Comparison of ENCODE assay signal across 10 cellular contexts in the genomic region with DNA sequence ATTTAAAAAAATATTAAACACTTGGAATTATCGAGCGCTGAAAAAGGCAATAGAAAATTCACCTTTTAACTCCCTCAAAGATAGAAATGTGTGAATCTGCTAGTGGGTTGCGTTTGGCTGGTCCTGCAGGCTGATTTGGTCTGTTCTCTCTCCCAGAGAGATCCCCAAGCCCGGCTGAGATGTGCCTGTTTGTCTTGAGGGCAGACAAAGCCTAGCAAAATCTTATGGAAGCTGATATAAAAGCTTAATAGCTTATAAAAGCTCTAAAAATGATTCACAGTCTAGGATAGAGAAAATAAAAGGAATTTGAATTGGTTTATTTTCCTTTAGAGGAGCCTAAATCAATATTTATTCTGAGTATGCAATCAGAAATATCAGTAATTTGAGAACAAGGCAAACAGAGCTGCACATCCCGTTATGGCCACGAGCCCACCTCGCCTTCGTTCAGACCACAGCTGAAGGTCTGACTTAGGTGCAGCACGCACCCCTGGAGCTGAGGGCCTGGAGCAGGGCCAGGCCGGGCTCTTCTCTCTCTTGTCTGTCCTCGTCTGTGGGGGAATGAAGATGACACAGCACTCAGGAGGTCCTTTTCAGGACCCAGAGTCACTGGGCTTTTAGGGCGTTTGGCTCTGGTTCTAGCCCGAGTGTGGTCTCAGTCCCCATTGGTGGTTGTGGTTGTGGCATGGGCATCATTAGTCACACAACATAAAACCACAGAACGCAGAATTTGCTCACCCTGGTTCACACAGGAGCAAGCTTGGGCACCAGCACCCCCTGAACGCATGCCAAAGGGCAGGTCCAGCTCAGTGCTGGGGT. TPM values are rescaled to one million over a fixed set of nuclear protein-coding genes. Genes with fewer than 3 reads are reported as not detected.
DNase-seq lines count a peak whose midpoint lies in the region; ATAC-seq and TF ChIP-seq lines count a peak whose summit lies in the region.
"Had no signal": no experiment of that assay in that cellular context is flagged by ENCODE, and none has a peak within 500 bp of the region (broad histone marks: within the 10 kb centered on the region; RNA-seq: fewer than 3 reads in every experiment).

No MANE protein-coding gene starts in this region.

- H3K9me3 Mint-ChIP-seq in endodermal cell (peaks cover 2% of the 10 kb centered on the region), HFFc6 (peaks cover 37% of the 10 kb centered on the region; the same call in 1 of the 2 replicates)

- no peak overlapping the region for H2AFZ ChIP-seq in smooth muscle cell (ENCODE audit: low read depth)

- H3K27me3 Mint-ChIP-seq in endodermal cell (ENCODE audit: insufficient read depth) (no peaks in the 10 kb centered on the region), HFFc6 (ENCODE audit: insufficient read depth) (peaks cover 9% of the 10 kb centered on the region)

- H3K4me1 ChIP-seq in endodermal cell (ENCODE audit: control insufficient read depth, insufficient read depth, low read length) = peaks cover 23% of the 10 kb centered on the region
- H3K4me1 ChIP-seq in smooth muscle cell (ENCODE audit: low read depth) = peaks cover 46% of the 10 kb centered on the region

- WGBS in endodermal cell (ENCODE audit: insufficient coverage in 1 of 2, insufficient read length in 1 of 2), 2 experiments = 93 to 94% methylated on average over 10 to 15 of the region's 15 CpGs
- 61% methylated on average over 15 of the region's 15 CpGs for WGBS in smooth muscle cell (ENCODE audit: low lambda C conversion rate)

- H3K4me1 Mint-ChIP-seq in endodermal cell (peaks cover 45% of the 10 kb centered on the region), HFFc6 (ENCODE audit: low read depth) (no peaks in the 10 kb centered on the region)

- H3K36me3 Mint-ChIP-seq in endodermal cell (ENCODE audit: low read depth) = peaks cover 22% of the 10 kb centered on the region
- H3K36me3 Mint-ChIP-seq in HFFc6 (ENCODE audit: low read depth) = no peaks in the 10 kb centered on the region

- no peak for TF ChIP-seq CTCF in endodermal cell (conservative IDR thresholded peaks at IDR 0.05)
- no peak for TF ChIP-seq CTCF in smooth muscle cell (IDR thresholded peaks at IDR 0.05; ENCODE audit: borderline replicate concordance, insufficient read depth, poor library complexity, severe bottlenecking)
- TF ChIP-seq CTCF in HFFc6 (IDR thresholded peaks at IDR 0.05) = no peak

- H3K4me3 Mint-ChIP-seq in endodermal cell = no peak overlapping the region
- H3K4me3 Mint-ChIP-seq in HFFc6 = no peak overlapping the region

- H3K9me3 ChIP-seq in endodermal cell (ENCODE audit: control insufficient read depth, low read length) (no peaks in the 10 kb centered on the region), smooth muscle cell (replicated peaks; ENCODE audit: low read depth) (no peaks in the 10 kb centered on the region)

- DNase-seq in NCI-H345 (lab: John Stamatoyannopoulos, UW) = peak; percentile 40
- no peak for DNase-seq in NCI-H345 treated with DMSO at 0.1 percent for 48 hours (lab: John Stamatoyannopoulos, UW; ENCODE audit: unreplicated experiment)
- peak; percentile 55 for DNase-seq in NCI-H2196 treated with DMSO at 0.1 percent for 48 hours (lab: John Stamatoyannopoulos, UW; ENCODE audit: unreplicated experiment)
- no peak for DNase-seq in endodermal cell
- no peak for DNase-seq in smooth muscle cell (lab: John Stamatoyannopoulos, UW; ENCODE audit: unreplicated experiment)
- DNase-seq in occipital lobe (lab: John Stamatoyannopoulos, UW) = no peak
- no peak for DNase-seq in HFFc6
- DNase-seq: Karpas-422 had no signal

- peaks cover 20% of the 10 kb centered on the region for H3K36me3 ChIP-seq in endodermal cell (ENCODE audit: control insufficient read depth, insufficient read depth, low read length)
- no peaks in the 10 kb centered on the region for H3K36me3 ChIP-seq in smooth muscle cell (ENCODE audit: low read depth)

- no peak overlapping the region for H3K4me3 ChIP-seq in endodermal cell (ENCODE audit: low read length)
- no peak overlapping the region for H3K4me3 ChIP-seq in smooth muscle cell

- H3K9ac ChIP-seq in endodermal cell (ENCODE audit: extremely low read depth, low read length, poor library complexity, severe bottlenecking) (no peak overlapping the region), smooth muscle cell (ENCODE audit: low read depth) (peak overlapping the region; percentile 6)

- peak overlapping the region; percentile 6 for H3K27ac ChIP-seq in endodermal cell (ENCODE audit: low read depth, low read length)
- H3K27ac ChIP-seq in smooth muscle cell (ENCODE audit: low read depth) = peak overlapping the region; percentile 81

- H3K4me2 ChIP-seq in smooth muscle cell = peak overlapping the region; percentile 69

- H3K27ac Mint-ChIP-seq in endodermal cell (no peak overlapping the region), HFFc6 (no peak overlapping the region)

- no peaks in the 10 kb centered on the region for H3K79me2 ChIP-seq in smooth muscle cell (ENCODE audit: low read depth)

- H3K27me3 ChIP-seq in endodermal cell (ENCODE audit: control insufficient read depth, insufficient read depth, low read length, poor library complexity, severe bottlenecking) (no peaks in the 10 kb centered on the region), smooth muscle cell (ENCODE audit: low read depth) (no peaks in the 10 kb centered on the region)

- no peak for ATAC-seq in HG02678 (IDR thresholded peaks at IDR 0.05; ENCODE audit: unreplicated experiment)
- ATAC-seq: right cardiac atrium had no signal

- peaks cover 34% of the 10 kb centered on the region for H3F3A ChIP-seq in smooth muscle cell (ENCODE audit: low read depth)

- H4K20me1 ChIP-seq in smooth muscle cell (ENCODE audit: low read depth) = peaks cover 47% of the 10 kb centered on the region

RNA-seq across cellular contexts. Expression of a gene that starts 18.6 kb away (rescaled TPM):
- total RNA-seq in endodermal cell (10 to 100 TPM; 45.9 to 62.4 TPM), smooth muscle cell (9.6 and 12.3 TPM in 2 replicates), occipital lobe (16.7 TPM)
- 36.5 TPM for polyA plus RNA-seq in endodermal cell (2013, experiment 1 of 2)
- 34.3 TPM for polyA plus RNA-seq in endodermal cell (2013, experiment 2 of 2)
- polyA plus RNA-seq in smooth muscle cell = 4.3 and 7.3 TPM in 2 replicates
- total RNA-seq in HFFc6 (2021; fragmentation: NEBNext Ultra II Directional; extraction: Animal tissue kit (Norgen Biotek cat#: 25700)) = not detected

Comparison
In these comparisons a context has a peak if more than half of its experiments do, and no peak if none do; other contexts are left out.
1. DNase-seq: peak in NCI-H345 (single experiment) and NCI-H2196 treated with DMSO at 0.1 percent for 48 hours (single experiment); none in NCI-H345 treated with DMSO at 0.1 percent for 48 hours (single experiment), endodermal cell (single experiment), smooth muscle cell (single experiment), occipital lobe (single experiment) and HFFc6 (single experiment).
2. RNA of a gene that starts 18.6 kb away (total RNA-seq): 45.9 to 62.4 TPM in endodermal cell, 16.7 TPM in occipital lobe (single experiment) and 9.6 to 12.3 TPM in smooth muscle cell; not detected in HFFc6; every median in the first group is over 10 times any median in the second.